Comparison of ENCODE assay signal across 8 cellular contexts in the genomic region with DNA sequence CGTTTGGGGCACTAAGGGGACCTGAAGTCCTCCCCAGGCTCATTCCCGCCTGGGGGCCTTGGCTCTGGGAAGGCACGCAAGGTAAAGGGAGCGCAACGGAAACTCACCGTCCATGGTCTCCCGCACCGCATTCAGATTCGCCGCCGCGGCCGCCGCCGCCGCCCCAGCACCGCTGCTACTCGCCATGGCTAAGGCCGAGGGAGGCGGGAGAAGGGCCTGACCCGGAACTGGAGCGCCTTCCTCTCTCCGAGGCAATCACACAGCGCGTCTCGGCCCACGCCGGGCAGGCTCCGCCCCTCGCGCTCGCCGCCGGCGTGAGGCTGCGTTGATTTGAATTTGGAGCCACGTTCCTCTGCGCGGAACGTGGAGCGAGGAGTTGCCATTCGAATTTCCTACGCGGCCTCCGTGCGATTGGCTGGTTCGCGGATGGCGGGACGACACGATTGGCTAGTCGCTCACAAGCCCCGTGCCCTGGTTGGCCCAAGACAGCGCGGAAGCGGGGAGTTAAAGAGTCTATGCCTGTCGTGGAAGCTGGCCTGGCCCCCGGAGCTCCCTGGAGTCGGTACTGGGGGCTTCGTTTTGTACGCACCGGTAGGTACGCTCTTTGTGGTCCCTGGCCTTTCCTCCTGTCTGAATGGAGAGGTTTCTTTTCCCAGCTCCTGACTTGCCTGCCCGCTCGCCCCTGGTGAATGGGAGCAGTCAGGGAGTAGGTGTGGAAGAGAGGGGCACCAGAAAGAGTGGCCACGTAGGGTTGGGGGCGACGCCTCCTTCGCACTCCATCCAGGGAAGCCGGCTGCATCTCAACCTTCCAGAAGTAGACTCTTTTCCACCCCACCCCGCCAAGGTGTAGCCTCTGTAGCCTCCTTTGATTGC. TPM values are rescaled to one million over a fixed set of nuclear protein-coding genes. Genes with fewer than 3 reads are reported as not detected.
DNase-seq lines count a peak whose midpoint lies in the region; ATAC-seq and TF ChIP-seq lines count a peak whose summit lies in the region.

A gene (plus strand): TSS at position 507 of the 873 bp plus-strand sequence. CDS start 1,018 bp downstream, outside the sequence.
A gene with protein sequence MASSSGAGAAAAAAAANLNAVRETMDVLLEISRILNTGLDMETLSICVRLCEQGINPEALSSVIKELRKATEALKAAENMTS (minus strand): TSS at position 213 of the 873 bp plus-strand sequence. CDS start 27 bp downstream, at position 186.

- DNase-seq in COLO829 (ENCODE audit: low spot score) (peak; percentile 96), HT-29 (ENCODE audit: low spot score) (peak; percentile 99), lower lobe of right lung (peak; percentile 97)
- peak; percentile 96 for DNase-seq in NK-92 treated with Interleukin-12 subunit alpha and Interleukin-12 subunit beta, amount 100 ng/mL, for 24 hours (lab: John Stamatoyannopoulos, UW)
- peak; percentile 83 for DNase-seq in activated CD8-positive, alpha-beta memory T cell treated with anti-CD3 and anti-CD28 coated beads for 1 hour (ENCODE audit: extremely low read depth in 1 of 2, low read depth in 1 of 2)
- peak; percentile 92 for DNase-seq in effector CD4-positive, alpha-beta T cell
- DNase-seq in stimulated activated CD4-positive, alpha-beta T cell treated with anti-CD3 and anti-CD28 coated beads, TNF-alpha, amount 100 ng/mL, for 1 hour (ENCODE audit: low read depth in 3 of 3, low spot score in 1 of 3), result peak; percentile 78 to 90 (median 88)

- H3K27me3 ChIP-seq in lower lobe of right lung (ENCODE audit: low read depth), result no peaks in the 10 kb centered on the region

- ATAC-seq in GM21360 (IDR thresholded peaks at IDR 0.05; ENCODE audit: unreplicated experiment), result peak; percentile 96
- ATAC-seq in lower lobe of right lung, result peak; percentile 99 to 100

- peaks cover 18% of the 10 kb centered on the region for H3K4me1 ChIP-seq in lower lobe of right lung

- TF ChIP-seq CTCF in lower lobe of right lung (IDR thresholded peaks at IDR 0.05), result no peak

- intact Hi-C loops in lower lobe of right lung (cut with DNase I), result no loop called here

- peak within 1 kb of the TSS; percentile 84 for H3K27ac ChIP-seq in lower lobe of right lung

- no peaks in the 10 kb centered on the region for H3K36me3 ChIP-seq in lower lobe of right lung

- no peaks in the 10 kb centered on the region for H3K9me3 ChIP-seq in lower lobe of right lung

- H3K4me3 ChIP-seq in lower lobe of right lung, result peak within 1 kb of the TSS; percentile 98

RNA-seq across cellular contexts. Expression of the first gene that starts in this region (rescaled TPM):
- total RNA-seq in HT-29 (2014; rRNA removed; shearing (Covaris generic)), result 13.4 and 17.3 TPM in 2 replicates
- total RNA-seq in lower lobe of right lung, result 3.0 TPM

RNA-seq across cellular contexts. Expression of the second gene that starts in this region (rescaled TPM):
- total RNA-seq in HT-29 (2014; rRNA removed; shearing (Covaris generic)), result 26.1 and 26.2 TPM in 2 replicates
- 8.9 TPM for total RNA-seq in lower lobe of right lung

Comparison
In these comparisons a context has a peak if more than half of its experiments do, and no peak if none do; other contexts are left out.
1. Peak in every context shown above with its lines: DNase-seq, ATAC-seq, H3K4me3 ChIP-seq and H3K27ac ChIP-seq.